Comparison of ENCODE assay signal across 2 cellular contexts in genomic region chr2:33337385-33337784, GRCh38.
TF ChIP-seq lines count a peak whose summit lies in the region.

No MANE protein-coding gene starts in this region.

TF ChIP-seq in A549, 52 proteins besides CTCF, POLR2A, EP300 and RAD21:
- TF ChIP-seq MAFK (IDR thresholded peaks at IDR 0.05; ENCODE audit: partially characterized antibody) (peak; percentile 75), E2F6 (IDR thresholded peaks at IDR 0.05; ENCODE audit: borderline replicate concordance, low read depth) (no peak)

TF ChIP-seq in IMR-90, 13 proteins besides CTCF, POLR2A, EP300 and RAD21:
- TF ChIP-seq NFE2L2 (IDR thresholded peaks at IDR 0.05; ENCODE audit: low read depth, low read length) (no peak), MAFK (IDR thresholded peaks at IDR 0.05; ENCODE audit: low read depth, low read length) (0 out of 2 replicates have a peak, but pooled peaks have one; percentile 25), RCOR1 (IDR thresholded peaks at IDR 0.05; ENCODE audit: insufficient replicate concordance, low read length) (no peak)
TF ChIP-seq in IMR-90: peak in this region for 1.
